25 cellular contexts compared by ENCODE assay signal in the genomic region with DNA sequence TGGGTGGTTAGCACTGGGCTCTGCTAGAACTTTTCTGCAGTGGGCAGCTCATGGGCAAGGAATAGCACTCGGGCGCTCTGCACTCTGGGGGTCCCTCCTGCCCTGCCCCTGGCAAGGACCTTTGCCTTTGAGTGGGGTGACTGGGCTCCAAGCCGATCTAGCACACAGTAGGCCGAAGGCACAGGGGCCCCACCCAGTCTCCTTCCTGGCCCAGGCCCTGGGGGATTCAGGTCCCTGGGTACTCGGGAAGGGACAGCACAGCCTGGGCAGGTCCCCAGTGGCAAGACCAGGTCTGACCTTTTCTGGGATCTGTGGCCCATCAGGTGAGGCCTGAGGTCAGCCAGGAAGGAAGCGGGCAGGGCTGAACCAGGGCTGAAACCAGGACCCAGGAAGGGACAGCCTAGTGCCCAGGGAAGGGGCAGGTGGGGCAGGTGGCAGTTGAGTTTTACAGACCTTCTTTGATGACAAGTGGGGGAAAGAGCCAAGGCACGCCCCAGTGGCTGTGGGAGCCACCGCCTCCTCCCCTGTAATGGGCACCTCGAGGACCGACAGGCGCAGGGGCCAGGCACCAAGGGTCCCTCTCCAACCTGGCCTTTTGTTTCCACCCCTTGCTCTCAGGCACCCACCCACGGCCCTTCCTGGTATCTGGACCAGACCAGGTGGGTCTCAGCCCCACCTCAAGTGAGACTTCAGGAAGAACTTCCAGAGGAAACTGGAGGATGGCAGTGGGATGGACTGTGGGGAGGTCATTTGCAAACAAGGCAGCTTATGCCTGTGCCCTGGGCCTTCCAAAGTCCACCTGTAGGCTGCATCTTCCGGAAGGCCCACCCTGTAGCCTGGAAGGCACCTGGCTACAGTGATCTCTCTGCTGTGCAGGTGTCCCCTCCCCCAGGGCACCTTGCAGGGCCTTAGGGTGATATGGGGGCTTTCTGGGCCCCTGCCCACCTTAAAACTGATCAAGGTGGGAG. TPM values are rescaled to one million over a fixed set of nuclear protein-coding genes. Genes with fewer than 3 reads are reported as not detected.
DNase-seq lines count a peak whose midpoint lies in the region; ATAC-seq and TF ChIP-seq lines count a peak whose summit lies in the region.
"Had no signal": no experiment of that assay in that cellular context is flagged by ENCODE, and none has a peak within 500 bp of the region (broad histone marks: within the 10 kb centered on the region; RNA-seq: fewer than 3 reads in every experiment).

No MANE protein-coding gene starts in this region.

- ATAC-seq in HG02981 (IDR thresholded peaks at IDR 0.05; ENCODE audit: unreplicated experiment) = no peak
- ATAC-seq in HG03045 (IDR thresholded peaks at IDR 0.05; ENCODE audit: unreplicated experiment) = no peak
- ATAC-seq: esophagus mucosa, HCT116 had no signal

- peak overlapping the region; percentile 38 for H3K27ac ChIP-seq in layer of hippocampus (ENCODE audit: low read depth, low read length)
- H3K27ac ChIP-seq: cardiac muscle cell, right atrium auricular region had no signal

- H3K27me3 Mint-ChIP-seq in activated naive CD4-positive, alpha-beta T cell treated with anti-CD3 and anti-CD28 coated beads, Interleukin-2, amount 10 ng/mL, durations not matched to agents 7 days and 5 days = peaks cover 61% of the 10 kb centered on the region
- peaks cover 2% of the 10 kb centered on the region for H3K27me3 Mint-ChIP-seq in activated naive CD4-positive, alpha-beta T cell treated with anti-CD3 and anti-CD28 coated beads for 36 hours (ENCODE audit: low read depth)
- H3K27me3 Mint-ChIP-seq in progenitor cell of endocrine pancreas = peaks cover 29% of the 10 kb centered on the region

- H3K9me3 Mint-ChIP-seq in activated naive CD4-positive, alpha-beta T cell treated with anti-CD3 and anti-CD28 coated beads, Interleukin-2, amount 10 ng/mL, durations not matched to agents 7 days and 5 days = no peaks in the 10 kb centered on the region
- H3K9me3 Mint-ChIP-seq in activated naive CD4-positive, alpha-beta T cell treated with anti-CD3 and anti-CD28 coated beads for 36 hours = no peaks in the 10 kb centered on the region
- H3K9me3 Mint-ChIP-seq in progenitor cell of endocrine pancreas (ENCODE audit: low read depth) = no peaks in the 10 kb centered on the region
- H3K9me3 Mint-ChIP-seq: activated CD4-positive, alpha-beta T cell treated with anti-CD3 and anti-CD28 coated beads, Interleukin-2, amount 10 ng/mL, durations not matched to agents 24 days and 14 days had no signal

- H3K27me3 ChIP-seq in layer of hippocampus (ENCODE audit: control insufficient read depth, insufficient read depth, low read length) = peaks cover 2% of the 10 kb centered on the region
- H3K27me3 ChIP-seq: MG63, right atrium auricular region had no signal

- CTCF ChIA-PET in activated naive CD4-positive, alpha-beta T cell treated with anti-CD3 and anti-CD28 coated beads, Interleukin-2, amount 10 ng/mL, durations not matched to agents 7 days and 5 days (lab: Charles Lee) = no interaction called here
- CTCF ChIA-PET in activated naive CD4-positive, alpha-beta T cell treated with anti-CD3 and anti-CD28 coated beads for 36 hours (lab: Charles Lee) = interaction anchor here (1.3 kb wide), 1 partner anchor 49 kb away, joined by 3 read pairs; a partner anchor contains a TSS

- H3K27ac Mint-ChIP-seq in activated naive CD4-positive, alpha-beta T cell treated with anti-CD3 and anti-CD28 coated beads, Interleukin-2, amount 10 ng/mL, durations not matched to agents 7 days and 5 days = no peak overlapping the region
- no peak overlapping the region for H3K27ac Mint-ChIP-seq in activated naive CD4-positive, alpha-beta T cell treated with anti-CD3 and anti-CD28 coated beads for 36 hours
- no peak overlapping the region for H3K27ac Mint-ChIP-seq in progenitor cell of endocrine pancreas
- H3K27ac Mint-ChIP-seq: activated CD4-positive, alpha-beta T cell treated with anti-CD3 and anti-CD28 coated beads, Interleukin-2, amount 10 ng/mL, durations not matched to agents 24 days and 14 days had no signal

- H3K4me3 Mint-ChIP-seq in activated naive CD4-positive, alpha-beta T cell treated with anti-CD3 and anti-CD28 coated beads, Interleukin-2, amount 10 ng/mL, durations not matched to agents 7 days and 5 days = peak overlapping the region; percentile 35
- H3K4me3 Mint-ChIP-seq in activated naive CD4-positive, alpha-beta T cell treated with anti-CD3 and anti-CD28 coated beads for 36 hours = no peak overlapping the region
- peak overlapping the region; percentile 24 for H3K4me3 Mint-ChIP-seq in progenitor cell of endocrine pancreas (ENCODE audit: low read depth)

- H3K4me1 Mint-ChIP-seq in activated naive CD4-positive, alpha-beta T cell treated with anti-CD3 and anti-CD28 coated beads, Interleukin-2, amount 10 ng/mL, durations not matched to agents 7 days and 5 days = peaks cover 16% of the 10 kb centered on the region
- H3K4me1 Mint-ChIP-seq in activated naive CD4-positive, alpha-beta T cell treated with anti-CD3 and anti-CD28 coated beads for 36 hours (ENCODE audit: low read depth) = peaks cover 11% of the 10 kb centered on the region
- H3K4me1 Mint-ChIP-seq in progenitor cell of endocrine pancreas (ENCODE audit: low read depth) = peaks cover 8% of the 10 kb centered on the region

- DNase-seq in activated naive CD4-positive, alpha-beta T cell treated with anti-CD3 and anti-CD28 coated beads, Interleukin-2, amount 10 ng/mL, durations not matched to agents 7 days and 5 days = no peak
- DNase-seq in activated naive CD4-positive, alpha-beta T cell treated with anti-CD3 and anti-CD28 coated beads for 36 hours = no peak
- peak; percentile 56 for DNase-seq in SW480 (ENCODE audit: low spot score)
- DNase-seq in progenitor cell of endocrine pancreas (ENCODE audit: low spot score, unreplicated experiment) = no peak
- no peak for DNase-seq in NCI-H1092 treated with DMSO at 0.1 percent for 48 hours (lab: John Stamatoyannopoulos, UW)
- DNase-seq: activated CD4-positive, alpha-beta T cell treated with anti-CD3 and anti-CD28 coated beads, Interleukin-2, amount 10 ng/mL, durations not matched to agents 24 days and 14 days; activated CD8-positive, alpha-beta memory T cell treated with anti-CD3 and anti-CD28 coated beads, Interleukin-2, amount 50 U/mL, for 48 hours; activated gamma-delta T cell; amniotic stem cell; BE2C; effector CD4-positive, alpha-beta T cell; GDM1; mesendoderm; MG63; NCI-H1436 treated with DMSO at 0.1 percent for 48 hours; NCI-H774; T-helper 1 cell had no signal

- intact Hi-C loops in activated naive CD4-positive, alpha-beta T cell treated with anti-CD3 and anti-CD28 coated beads for 36 hours (cut with micrococcal nuclease) = loop anchor here (10.0 kb wide), 1 partner anchor 139 kb away; no protein-coding TSS in a partner anchor

- H3K36me3 Mint-ChIP-seq in activated naive CD4-positive, alpha-beta T cell treated with anti-CD3 and anti-CD28 coated beads, Interleukin-2, amount 10 ng/mL, durations not matched to agents 7 days and 5 days = peaks cover 3% of the 10 kb centered on the region
- H3K36me3 Mint-ChIP-seq in activated naive CD4-positive, alpha-beta T cell treated with anti-CD3 and anti-CD28 coated beads for 36 hours (ENCODE audit: low read depth) = no peaks in the 10 kb centered on the region
- H3K36me3 Mint-ChIP-seq in progenitor cell of endocrine pancreas (ENCODE audit: insufficient read depth) = no peaks in the 10 kb centered on the region

- TF ChIP-seq CTCF in progenitor cell of endocrine pancreas (IDR thresholded peaks at IDR 0.05; ENCODE audit: unreplicated experiment) = no peak

RNA-seq across cellular contexts. Expression of a gene that starts 0.9 kb away (rescaled TPM):
- under 1 TPM; 0.07 to 0.10 TPM for total RNA-seq in activated naive CD4-positive, alpha-beta T cell treated with anti-CD3 and anti-CD28 coated beads for 36 hours
- 1.8 and 2.3 TPM in 2 replicates for total RNA-seq in progenitor cell of endocrine pancreas

RNA-seq across cellular contexts. Expression of a gene that starts 15.9 kb away (rescaled TPM):
- 10 to 100 TPM; 23.1 to 27.4 TPM for total RNA-seq in activated naive CD4-positive, alpha-beta T cell treated with anti-CD3 and anti-CD28 coated beads for 36 hours
- 91.6 and 93.8 TPM in 2 replicates for total RNA-seq in progenitor cell of endocrine pancreas

RNA-seq across cellular contexts. Expression of a gene that starts 35.7 kb away (rescaled TPM):
- total RNA-seq in activated naive CD4-positive, alpha-beta T cell treated with anti-CD3 and anti-CD28 coated beads for 36 hours = 10 to 100 TPM; 20.4 to 21.2 TPM
- 17.6 and 20.2 TPM in 2 replicates for total RNA-seq in progenitor cell of endocrine pancreas

RNA-seq across cellular contexts. Expression of a gene that starts 48.8 kb away (rescaled TPM):
- total RNA-seq in activated naive CD4-positive, alpha-beta T cell treated with anti-CD3 and anti-CD28 coated beads for 36 hours = under 1 TPM in 1 of 2 experiments, not detected in 1; 0.12 TPM
- total RNA-seq in progenitor cell of endocrine pancreas = 0.36 and 0.57 TPM in 2 replicates
- total RNA-seq: activated CD4-positive, alpha-beta T cell treated with anti-CD3 and anti-CD28 coated beads, Interleukin-2, amount 10 ng/mL, durations not matched to agents 24 days and 14 days; kidney epithelial cell had no signal

RNA-seq across cellular contexts. Expression of a gene that starts 49.0 kb away (rescaled TPM):
- 10 to 100 TPM; 60.5 to 62.2 TPM for total RNA-seq in activated naive CD4-positive, alpha-beta T cell treated with anti-CD3 and anti-CD28 coated beads for 36 hours
- total RNA-seq in progenitor cell of endocrine pancreas = 81.4 and 86.3 TPM in 2 replicates
